18 cellular contexts compared by ENCODE assay signal in genomic region chr2:47632754-47633153, GRCh38.
"Had no signal": no experiment of that assay in that cellular context is flagged by ENCODE, and none has a peak within 500 bp of the region (broad histone marks: within the 10 kb centered on the region; RNA-seq: fewer than 3 reads in every experiment).

No MANE protein-coding gene starts in this region.

- H3K27ac ChIP-seq: colonic mucosa, esophagus squamous epithelium, foreskin keratinocyte, hepatocyte, pancreas, psoas muscle, testis had no signal

- H3K4me2 ChIP-seq: hepatocyte had no signal

- H3K4me3 ChIP-seq: colonic mucosa, esophagus squamous epithelium, hepatocyte, lung, mucosa of descending colon, pancreas, psoas muscle, testis, tibial nerve had no signal

- H2AFZ ChIP-seq: hepatocyte had no signal

- H3K27me3 ChIP-seq: colonic mucosa, esophagus squamous epithelium, foreskin keratinocyte, hepatocyte, pancreas, testis, tibial nerve had no signal

- H3K9me3 ChIP-seq: colonic mucosa, esophagus squamous epithelium, mucosa of descending colon, pancreas, psoas muscle, testis, tibial nerve had no signal

- ATAC-seq: left ventricle myocardium superior; naive thymus-derived CD8-positive, alpha-beta T cell; psoas muscle; stimulated activated naive B cell treated with anti-CD40 and anti-IgM and Interleukin-4, amounts not matched to agents 10 μg/mL and 1 μg/mL and 100 μg/mL, for 72 hours; stimulated activated naive CD8-positive, alpha-beta T cell treated with anti-CD3 and anti-CD28 coated beads, Interleukin-15, amount 100 ng/mL, for 72 hours had no signal

- H3K4me1 ChIP-seq: colonic mucosa, foreskin keratinocyte, pancreas, psoas muscle had no signal

- DNase-seq: esophagus squamous epithelium; left cardiac atrium; left ventricle myocardium superior; naive thymus-derived CD8-positive, alpha-beta T cell; pancreas; retina; stimulated activated CD4-positive, alpha-beta T cell treated with anti-CD3 and anti-CD28 coated beads, Interleukin-2, amount 100 ng/mL, for 24 hours; stimulated activated CD4-positive, alpha-beta T cell treated with anti-CD3 and anti-CD28 coated beads, Interleukin-4, amount 100 ng/mL, for 4 hours; stimulated activated naive B cell treated with anti-CD40 and anti-IgM and Interleukin-4, amounts not matched to agents 10 μg/mL and 1 μg/mL and 100 μg/mL, for 72 hours; stimulated activated naive CD8-positive, alpha-beta T cell treated with anti-CD3 and anti-CD28 coated beads, Interleukin-15, amount 100 ng/mL, for 72 hours had no signal

- H3K36me3 ChIP-seq: colonic mucosa, esophagus squamous epithelium, pancreas, tibial nerve had no signal
